In genomic region chr3:73556520-73557371, GRCh38 we compare ENCODE assay signal across 18 cellular contexts.
DNase-seq lines count a peak whose midpoint lies in the region; ATAC-seq and TF ChIP-seq lines count a peak whose summit lies in the region.
"Had no signal": no experiment of that assay in that cellular context is flagged by ENCODE, and none has a peak within 500 bp of the region (broad histone marks: within the 10 kb centered on the region; RNA-seq: fewer than 3 reads in every experiment).

No MANE protein-coding gene starts in this region.

- intact Hi-C loops in dorsolateral prefrontal cortex (cut with DNase I) (no loop called here), A673 (cut with micrococcal nuclease; ENCODE audit: unreplicated experiment) (no loop called here)

- H3K27ac Mint-ChIP-seq in activated T-helper 17 cell treated with anti-CD3 and anti-CD28 coated beads, Interleukin-2, amount 50 U/mL, for 72 hours = no peak overlapping the region
- H3K27ac Mint-ChIP-seq: natural killer cell, T-cell had no signal

- BruUV-seq in A673 (replicated peaks; lab: Mats Ljungman, UMichigan) = no TSS peak

- no peaks in the 10 kb centered on the region for H3K36me3 Mint-ChIP-seq in activated T-helper 17 cell treated with anti-CD3 and anti-CD28 coated beads, Interleukin-2, amount 50 U/mL, for 72 hours (ENCODE audit: low read depth)
- H3K36me3 Mint-ChIP-seq: natural killer cell, T-cell had no signal

- H3K9me3 Mint-ChIP-seq in activated T-helper 17 cell treated with anti-CD3 and anti-CD28 coated beads, Interleukin-2, amount 50 U/mL, for 72 hours = no peaks in the 10 kb centered on the region

- H3K9me3 ChIP-seq in skeletal muscle tissue (ENCODE audit: control insufficient read depth in 3 of 3, low read length in 3 of 3) (no peaks in the 10 kb centered on the region), A673 (ENCODE audit: low read depth, low read length, poor library complexity, severe bottlenecking) (no peaks in the 10 kb centered on the region)

- H3K4me1 ChIP-seq in skeletal muscle tissue (ENCODE audit: control insufficient read depth in 3 of 3, insufficient read depth in 3 of 3, low read length in 3 of 3) (peaks cover 17 to 35% (median 25%) of the 10 kb centered on the region in 3 donors), A673 (ENCODE audit: insufficient read depth, low read length, poor library complexity, severe bottlenecking) (no peaks in the 10 kb centered on the region)

- CTCF ChIA-PET in A673 (lab: Charles Lee) = no interaction called here

- H3K27me3 Mint-ChIP-seq in activated T-helper 17 cell treated with anti-CD3 and anti-CD28 coated beads, Interleukin-2, amount 50 U/mL, for 72 hours = no peaks in the 10 kb centered on the region
- H3K27me3 Mint-ChIP-seq: T-cell had no signal

- ATAC-seq in activated T-helper 17 cell treated with anti-CD3 and anti-CD28 coated beads, Interleukin-2, amount 50 U/mL, for 72 hours (replicated peaks) = no peak
- ATAC-seq in GM18907 (IDR thresholded peaks at IDR 0.05; ENCODE audit: unreplicated experiment) = no peak
- ATAC-seq: natural killer cell, PC-3, T-cell had no signal

- TF ChIP-seq CTCF in dorsolateral prefrontal cortex (IDR thresholded peaks at IDR 0.05 in 54 of 56, conservative IDR thresholded peaks at IDR 0.05 in 2 of 56; ENCODE audit: low read depth in 1 of 56, partially characterized antibody in 56 of 56) (no peak), A673 (conservative IDR thresholded peaks at IDR 0.05; ENCODE audit: low read depth, low read length) (no peak)

- H3K27me3 ChIP-seq in dorsolateral prefrontal cortex = no peaks in the 10 kb centered on the region
- H3K27me3 ChIP-seq in skeletal muscle tissue (ENCODE audit: control insufficient read depth in 3 of 3, insufficient read depth in 3 of 3, low read length in 3 of 3) = no peaks in the 10 kb centered on the region
- no peaks in the 10 kb centered on the region for H3K27me3 ChIP-seq in A673 (replicated peaks; ENCODE audit: insufficient read depth, low read depth, low read length, poor library complexity)
- H3K27me3 ChIP-seq: brain microvascular endothelial cell had no signal

- H3K27ac ChIP-seq in dorsolateral prefrontal cortex = peak overlapping the region in 17 of 59 donors; percentile 3 to 67 (median 31)
- H3K27ac ChIP-seq in skeletal muscle tissue (ENCODE audit: low read depth, low read length) = peak overlapping the region; percentile 28
- no peak overlapping the region for H3K27ac ChIP-seq in A673 (ENCODE audit: low read depth, low read length, poor library complexity, severe bottlenecking)
- H3K27ac ChIP-seq: brain microvascular endothelial cell had no signal

- peak overlapping the region in 35 of 59 donors; percentile 1 to 67 (median 25) for H3K4me3 ChIP-seq in dorsolateral prefrontal cortex
- peak overlapping the region; percentile 3 to 15 (median 10) for H3K4me3 ChIP-seq in skeletal muscle tissue (ENCODE audit: low read length in 3 of 3)
- H3K4me3 ChIP-seq in A673 (ENCODE audit: low read depth, low read length, poor library complexity, severe bottlenecking) = no peak overlapping the region

- H3K4me3 Mint-ChIP-seq in activated T-helper 17 cell treated with anti-CD3 and anti-CD28 coated beads, Interleukin-2, amount 50 U/mL, for 72 hours = no peak overlapping the region
- H3K4me3 Mint-ChIP-seq: natural killer cell, T-cell had no signal

- peak overlapping the region in 2 of 3 donors; percentile 10 to 20 for H3K9ac ChIP-seq in skeletal muscle tissue (ENCODE audit: low read depth in 1 of 3, low read length in 3 of 3)

- H3K36me3 ChIP-seq in skeletal muscle tissue (ENCODE audit: control insufficient read depth in 3 of 3, insufficient read depth in 3 of 3, low read length in 3 of 3) = no peaks in the 10 kb centered on the region
- H3K36me3 ChIP-seq in A673 (ENCODE audit: insufficient read depth, low read length, poor library complexity, severe bottlenecking) = no peaks in the 10 kb centered on the region
- H3K36me3 ChIP-seq: brain microvascular endothelial cell had no signal

- peak; percentile 44 for DNase-seq in GM03348 (ENCODE audit: low spot score)
- DNase-seq in dorsolateral prefrontal cortex = no peak
- peak; percentile 88 for DNase-seq in islet precursor cell
- no peak for DNase-seq in OCI-M2 (lab: John Stamatoyannopoulos, UW; ENCODE audit: unreplicated experiment)
- no peak for DNase-seq in A673 (ENCODE audit: low spot score)
- DNase-seq: activated naive CD4-positive, alpha-beta T cell treated with Interleukin-2 at 50 U/mL for 16 hours; brain microvascular endothelial cell; effector memory CD4-positive, alpha-beta T cell; kidney glomerular epithelial cell; natural killer cell; NCI-H1694; NCI-H446 treated with DMSO at 0.1 percent for 48 hours; PC-3; stimulated activated naive CD4-positive, alpha-beta T cell; T-cell had no signal

- POLR2A ChIA-PET in A673 (lab: Charles Lee; ENCODE audit: low non-redundant PET) = no interaction called here

- H3K4me1 Mint-ChIP-seq in activated T-helper 17 cell treated with anti-CD3 and anti-CD28 coated beads, Interleukin-2, amount 50 U/mL, for 72 hours = no peaks in the 10 kb centered on the region
- H3K4me1 Mint-ChIP-seq: natural killer cell, T-cell had no signal

Comparison
In these comparisons a context has a peak if more than half of its experiments do, and no peak if none do; other contexts are left out.
1. DNase-seq: peak in GM03348 (single experiment) and islet precursor cell (single experiment); none in dorsolateral prefrontal cortex (0 of 10), OCI-M2 (single experiment) and A673 (single experiment).